1 cellular context compared by ENCODE assay signal in the genomic region with DNA sequence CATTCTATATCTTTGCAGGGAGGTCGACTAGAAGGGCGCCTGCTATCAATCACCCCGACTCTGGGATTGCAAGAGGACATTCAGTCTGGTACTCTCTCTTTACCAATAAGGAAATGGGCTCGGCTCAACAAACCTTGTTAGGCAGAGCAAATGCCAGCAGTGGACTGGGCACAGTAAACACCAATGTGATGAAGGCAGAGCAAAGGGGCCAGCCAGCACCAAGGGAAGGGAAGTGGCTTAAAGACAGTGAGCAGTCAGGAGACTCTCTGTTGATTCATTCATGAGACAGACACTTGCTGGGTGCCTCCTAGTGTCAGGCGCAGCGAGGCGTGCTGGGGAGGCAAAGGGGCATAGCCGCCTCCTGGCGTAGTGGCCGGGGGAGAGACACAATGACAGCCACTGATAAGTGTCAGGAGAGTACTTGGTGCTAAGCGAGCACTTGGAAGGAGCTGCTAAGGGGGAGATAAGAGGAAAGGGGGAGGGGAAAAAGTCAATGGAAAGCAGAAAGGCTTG.
TF ChIP-seq lines count a peak whose summit lies in the region.

No MANE protein-coding gene starts in this region.

TF ChIP-seq in HEK293, 187 proteins besides CTCF, POLR2A, EP300 and RAD21 (continued from another document and continues in another):
- TF ChIP-seq, protein P1, sequence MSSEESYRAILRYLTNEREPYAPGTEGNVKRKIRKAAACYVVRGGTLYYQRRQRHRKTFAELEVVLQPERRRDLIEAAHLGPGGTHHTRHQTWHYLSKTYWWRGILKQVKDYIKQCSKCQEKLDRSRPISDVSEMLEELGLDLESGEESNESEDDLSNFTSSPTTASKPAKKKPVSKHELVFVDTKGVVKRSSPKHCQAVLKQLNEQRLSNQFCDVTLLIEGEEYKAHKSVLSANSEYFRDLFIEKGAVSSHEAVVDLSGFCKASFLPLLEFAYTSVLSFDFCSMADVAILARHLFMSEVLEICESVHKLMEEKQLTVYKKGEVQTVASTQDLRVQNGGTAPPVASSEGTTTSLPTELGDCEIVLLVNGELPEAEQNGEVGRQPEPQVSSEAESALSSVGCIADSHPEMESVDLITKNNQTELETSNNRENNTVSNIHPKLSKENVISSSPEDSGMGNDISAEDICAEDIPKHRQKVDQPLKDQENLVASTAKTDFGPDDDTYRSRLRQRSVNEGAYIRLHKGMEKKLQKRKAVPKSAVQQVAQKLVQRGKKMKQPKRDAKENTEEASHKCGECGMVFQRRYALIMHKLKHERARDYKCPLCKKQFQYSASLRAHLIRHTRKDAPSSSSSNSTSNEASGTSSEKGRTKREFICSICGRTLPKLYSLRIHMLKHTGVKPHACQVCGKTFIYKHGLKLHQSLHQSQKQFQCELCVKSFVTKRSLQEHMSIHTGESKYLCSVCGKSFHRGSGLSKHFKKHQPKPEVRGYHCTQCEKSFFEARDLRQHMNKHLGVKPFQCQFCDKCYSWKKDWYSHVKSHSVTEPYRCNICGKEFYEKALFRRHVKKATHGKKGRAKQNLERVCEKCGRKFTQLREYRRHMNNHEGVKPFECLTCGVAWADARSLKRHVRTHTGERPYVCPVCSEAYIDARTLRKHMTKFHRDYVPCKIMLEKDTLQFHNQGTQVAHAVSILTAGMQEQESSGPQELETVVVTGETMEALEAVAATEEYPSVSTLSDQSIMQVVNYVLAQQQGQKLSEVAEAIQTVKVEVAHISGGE (tag by site-specific recombination; conservative IDR thresholded peaks at IDR 0.05; ENCODE audit: low read depth) = no peak
- TF ChIP-seq FEZF1 (tag by site-specific recombination; IDR thresholded peaks at IDR 0.05) (peak; percentile 21; the same call in 1 of the 2 replicates), ZNF169 (tag by site-specific recombination; IDR thresholded peaks at IDR 0.05) (no peak), ZNF677 (tag by site-specific recombination; IDR thresholded peaks at IDR 0.05) (no peak), BCL11B (tag by site-specific recombination; IDR thresholded peaks at IDR 0.05; ENCODE audit: low read depth) (no peak), SETDB1 (IDR thresholded peaks at IDR 0.05; ENCODE audit: insufficient read length, low read length) (no peak), ZNF174 (tag by site-specific recombination; IDR thresholded peaks at IDR 0.05) (no peak), ZBTB48 (tag by site-specific recombination; IDR thresholded peaks at IDR 0.05) (no peak), ZNF426 (tag by site-specific recombination; IDR thresholded peaks at IDR 0.05) (no peak), KLF8 (tag by site-specific recombination; IDR thresholded peaks at IDR 0.05) (no peak), HIC1 (tag by site-specific recombination; IDR thresholded peaks at IDR 0.05) (no peak), AEBP2 (tag by site-specific recombination; IDR thresholded peaks at IDR 0.05; ENCODE audit: borderline replicate concordance) (no peak), SP7 (tag by site-specific recombination; IDR thresholded peaks at IDR 0.05) (peak; percentile 58; the same call in 1 of the 2 replicates), ZNF558 (tag by site-specific recombination; IDR thresholded peaks at IDR 0.05) (no peak), ZNF785 (tag by site-specific recombination; IDR thresholded peaks at IDR 0.05) (no peak), ZNF544 (tag by site-specific recombination; IDR thresholded peaks at IDR 0.05) (no peak), SP3 (tag by site-specific recombination; IDR thresholded peaks at IDR 0.05) (no peak), ZBTB6 (tag by site-specific recombination; IDR thresholded peaks at IDR 0.05) (no peak), ZNF157 (tag by site-specific recombination; IDR thresholded peaks at IDR 0.05) (no peak), ZNF398 (tag by site-specific recombination; IDR thresholded peaks at IDR 0.05) (0 out of 2 replicates have a peak, but pooled peaks have one; percentile 30)
- TF ChIP-seq, protein P2, sequence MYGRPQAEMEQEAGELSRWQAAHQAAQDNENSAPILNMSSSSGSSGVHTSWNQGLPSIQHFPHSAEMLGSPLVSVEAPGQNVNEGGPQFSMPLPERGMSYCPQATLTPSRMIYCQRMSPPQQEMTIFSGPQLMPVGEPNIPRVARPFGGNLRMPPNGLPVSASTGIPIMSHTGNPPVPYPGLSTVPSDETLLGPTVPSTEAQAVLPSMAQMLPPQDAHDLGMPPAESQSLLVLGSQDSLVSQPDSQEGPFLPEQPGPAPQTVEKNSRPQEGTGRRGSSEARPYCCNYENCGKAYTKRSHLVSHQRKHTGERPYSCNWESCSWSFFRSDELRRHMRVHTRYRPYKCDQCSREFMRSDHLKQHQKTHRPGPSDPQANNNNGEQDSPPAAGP (tag by site-specific recombination; IDR thresholded peaks at IDR 0.05) = no peak
- TF ChIP-seq, protein P3, sequence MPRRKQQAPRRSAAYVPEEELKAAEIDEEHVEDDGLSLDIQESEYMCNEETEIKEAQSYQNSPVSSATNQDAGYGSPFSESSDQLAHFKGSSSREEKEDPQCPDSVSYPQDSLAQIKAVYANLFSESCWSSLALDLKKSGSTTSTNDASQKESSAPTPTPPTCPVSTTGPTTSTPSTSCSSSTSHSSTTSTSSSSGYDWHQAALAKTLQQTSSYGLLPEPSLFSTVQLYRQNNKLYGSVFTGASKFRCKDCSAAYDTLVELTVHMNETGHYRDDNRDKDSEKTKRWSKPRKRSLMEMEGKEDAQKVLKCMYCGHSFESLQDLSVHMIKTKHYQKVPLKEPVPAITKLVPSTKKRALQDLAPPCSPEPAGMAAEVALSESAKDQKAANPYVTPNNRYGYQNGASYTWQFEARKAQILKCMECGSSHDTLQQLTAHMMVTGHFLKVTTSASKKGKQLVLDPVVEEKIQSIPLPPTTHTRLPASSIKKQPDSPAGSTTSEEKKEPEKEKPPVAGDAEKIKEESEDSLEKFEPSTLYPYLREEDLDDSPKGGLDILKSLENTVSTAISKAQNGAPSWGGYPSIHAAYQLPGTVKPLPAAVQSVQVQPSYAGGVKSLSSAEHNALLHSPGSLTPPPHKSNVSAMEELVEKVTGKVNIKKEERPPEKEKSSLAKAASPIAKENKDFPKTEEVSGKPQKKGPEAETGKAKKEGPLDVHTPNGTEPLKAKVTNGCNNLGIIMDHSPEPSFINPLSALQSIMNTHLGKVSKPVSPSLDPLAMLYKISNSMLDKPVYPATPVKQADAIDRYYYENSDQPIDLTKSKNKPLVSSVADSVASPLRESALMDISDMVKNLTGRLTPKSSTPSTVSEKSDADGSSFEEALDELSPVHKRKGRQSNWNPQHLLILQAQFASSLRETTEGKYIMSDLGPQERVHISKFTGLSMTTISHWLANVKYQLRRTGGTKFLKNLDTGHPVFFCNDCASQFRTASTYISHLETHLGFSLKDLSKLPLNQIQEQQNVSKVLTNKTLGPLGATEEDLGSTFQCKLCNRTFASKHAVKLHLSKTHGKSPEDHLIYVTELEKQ (tag by site-specific recombination; IDR thresholded peaks at IDR 0.05; ENCODE audit: borderline replicate concordance) = no peak
- TF ChIP-seq, protein P4, sequence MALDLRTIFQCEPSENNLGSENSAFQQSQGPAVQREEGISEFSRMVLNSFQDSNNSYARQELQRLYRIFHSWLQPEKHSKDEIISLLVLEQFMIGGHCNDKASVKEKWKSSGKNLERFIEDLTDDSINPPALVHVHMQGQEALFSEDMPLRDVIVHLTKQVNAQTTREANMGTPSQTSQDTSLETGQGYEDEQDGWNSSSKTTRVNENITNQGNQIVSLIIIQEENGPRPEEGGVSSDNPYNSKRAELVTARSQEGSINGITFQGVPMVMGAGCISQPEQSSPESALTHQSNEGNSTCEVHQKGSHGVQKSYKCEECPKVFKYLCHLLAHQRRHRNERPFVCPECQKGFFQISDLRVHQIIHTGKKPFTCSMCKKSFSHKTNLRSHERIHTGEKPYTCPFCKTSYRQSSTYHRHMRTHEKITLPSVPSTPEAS (tag by site-specific recombination; IDR thresholded peaks at IDR 0.05) = no peak
- TF ChIP-seq, protein P5, sequence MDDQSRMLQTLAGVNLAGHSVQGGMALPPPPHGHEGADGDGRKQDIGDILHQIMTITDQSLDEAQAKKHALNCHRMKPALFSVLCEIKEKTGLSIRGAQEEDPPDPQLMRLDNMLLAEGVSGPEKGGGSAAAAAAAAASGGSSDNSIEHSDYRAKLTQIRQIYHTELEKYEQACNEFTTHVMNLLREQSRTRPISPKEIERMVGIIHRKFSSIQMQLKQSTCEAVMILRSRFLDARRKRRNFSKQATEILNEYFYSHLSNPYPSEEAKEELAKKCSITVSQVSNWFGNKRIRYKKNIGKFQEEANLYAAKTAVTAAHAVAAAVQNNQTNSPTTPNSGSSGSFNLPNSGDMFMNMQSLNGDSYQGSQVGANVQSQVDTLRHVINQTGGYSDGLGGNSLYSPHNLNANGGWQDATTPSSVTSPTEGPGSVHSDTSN (CRISPR knock-in tag; IDR thresholded peaks at IDR 0.05) = no peak
- TF ChIP-seq, protein P6, sequence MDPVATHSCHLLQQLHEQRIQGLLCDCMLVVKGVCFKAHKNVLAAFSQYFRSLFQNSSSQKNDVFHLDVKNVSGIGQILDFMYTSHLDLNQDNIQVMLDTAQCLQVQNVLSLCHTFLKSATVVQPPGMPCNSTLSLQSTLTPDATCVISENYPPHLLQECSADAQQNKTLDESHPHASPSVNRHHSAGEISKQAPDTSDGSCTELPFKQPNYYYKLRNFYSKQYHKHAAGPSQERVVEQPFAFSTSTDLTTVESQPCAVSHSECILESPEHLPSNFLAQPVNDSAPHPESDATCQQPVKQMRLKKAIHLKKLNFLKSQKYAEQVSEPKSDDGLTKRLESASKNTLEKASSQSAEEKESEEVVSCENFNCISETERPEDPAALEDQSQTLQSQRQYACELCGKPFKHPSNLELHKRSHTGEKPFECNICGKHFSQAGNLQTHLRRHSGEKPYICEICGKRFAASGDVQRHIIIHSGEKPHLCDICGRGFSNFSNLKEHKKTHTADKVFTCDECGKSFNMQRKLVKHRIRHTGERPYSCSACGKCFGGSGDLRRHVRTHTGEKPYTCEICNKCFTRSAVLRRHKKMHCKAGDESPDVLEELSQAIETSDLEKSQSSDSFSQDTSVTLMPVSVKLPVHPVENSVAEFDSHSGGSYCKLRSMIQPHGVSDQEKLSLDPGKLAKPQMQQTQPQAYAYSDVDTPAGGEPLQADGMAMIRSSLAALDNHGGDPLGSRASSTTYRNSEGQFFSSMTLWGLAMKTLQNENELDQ (tag by site-specific recombination; IDR thresholded peaks at IDR 0.05; ENCODE audit: low read depth) = no peak
- TF ChIP-seq, protein P7, sequence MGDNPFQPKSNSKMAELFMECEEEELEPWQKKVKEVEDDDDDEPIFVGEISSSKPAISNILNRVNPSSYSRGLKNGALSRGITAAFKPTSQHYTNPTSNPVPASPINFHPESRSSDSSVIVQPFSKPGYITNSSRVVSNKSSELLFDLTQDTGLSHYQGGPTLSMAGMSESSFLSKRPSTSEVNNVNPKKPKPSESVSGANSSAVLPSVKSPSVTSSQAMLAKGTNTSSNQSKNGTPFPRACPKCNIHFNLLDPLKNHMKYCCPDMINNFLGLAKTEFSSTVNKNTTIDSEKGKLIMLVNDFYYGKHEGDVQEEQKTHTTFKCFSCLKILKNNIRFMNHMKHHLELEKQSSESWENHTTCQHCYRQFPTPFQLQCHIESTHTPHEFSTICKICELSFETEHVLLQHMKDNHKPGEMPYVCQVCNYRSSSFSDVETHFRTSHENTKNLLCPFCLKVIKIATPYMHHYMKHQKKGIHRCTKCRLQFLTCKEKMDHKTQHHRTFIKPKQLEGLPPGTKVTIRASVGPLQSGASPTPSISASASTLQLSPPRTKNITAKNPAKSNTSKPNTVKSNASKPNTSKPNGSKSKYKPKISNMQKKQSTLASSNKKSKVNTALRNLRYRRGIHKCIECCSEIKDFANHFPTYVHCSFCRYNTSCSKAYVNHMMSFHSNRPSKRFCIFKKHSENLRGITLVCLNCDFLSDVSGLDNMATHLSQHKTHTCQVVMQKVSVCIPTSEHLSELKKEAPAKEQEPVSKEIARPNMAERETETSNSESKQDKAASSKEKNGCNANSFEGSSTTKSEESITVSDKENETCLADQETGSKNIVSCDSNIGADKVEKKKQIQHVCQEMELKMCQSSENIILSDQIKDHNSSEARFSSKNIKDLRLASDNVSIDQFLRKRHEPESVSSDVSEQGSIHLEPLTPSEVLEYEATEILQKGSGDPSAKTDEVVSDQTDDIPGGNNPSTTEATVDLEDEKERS (tag by site-specific recombination; IDR thresholded peaks at IDR 0.05) = no peak
